In genomic region chrX:11770320-11770719, GRCh38 we compare ENCODE assay signal across 8 cellular contexts.
DNase-seq lines count a peak whose midpoint lies in the region; ATAC-seq and TF ChIP-seq lines count a peak whose summit lies in the region.

No MANE protein-coding gene starts in this region.

- H3K9me3 Mint-ChIP-seq in activated naive CD4-positive, alpha-beta T cell treated with anti-CD3 and anti-CD28 coated beads, Interleukin-2, amount 10 ng/mL, durations not matched to agents 7 days and 5 days, result no peaks in the 10 kb centered on the region

- H3K27ac ChIP-seq in OCI-LY1 (ENCODE audit: low read depth, low read length, poor library complexity, severe bottlenecking), result no peak overlapping the region

- no peaks in the 10 kb centered on the region for H3K27me3 ChIP-seq in OCI-LY1 (ENCODE audit: insufficient read depth, low read length)

- no peak overlapping the region for H3K4me2 ChIP-seq in OCI-LY1 (ENCODE audit: low read length)

- DNase-seq in DMS 273 (lab: John Stamatoyannopoulos, UW; ENCODE audit: unreplicated experiment) (peak; percentile 78), HPDE6-E6E7 (ENCODE audit: extremely low spot score) (peak; percentile 47), head of caudate nucleus (peak in 30 of 42 donors; percentile 4 to 73 (median 36)), retinal pigment epithelial cell (ENCODE audit: low read depth) (no peak), SHP77 treated with DMSO at 0.1 percent for 48 hours (lab: John Stamatoyannopoulos, UW) (no peak)
- DNase-seq in activated naive CD4-positive, alpha-beta T cell treated with anti-CD3 and anti-CD28 coated beads, Interleukin-2, amount 10 ng/mL, durations not matched to agents 7 days and 5 days, result peak; percentile 63

- H3K27me3 Mint-ChIP-seq in activated naive CD4-positive, alpha-beta T cell treated with anti-CD3 and anti-CD28 coated beads, Interleukin-2, amount 10 ng/mL, durations not matched to agents 7 days and 5 days, result no peaks in the 10 kb centered on the region

- CTCF ChIA-PET in activated naive CD4-positive, alpha-beta T cell treated with anti-CD3 and anti-CD28 coated beads, Interleukin-2, amount 10 ng/mL, durations not matched to agents 7 days and 5 days (lab: Charles Lee), result interaction anchor here (1.0 to 1.7 kb wide), 4 partner anchors 11 to 46 kb away, joined by 3 to 6 read pairs (median 4); partner anchors contain the start of gene MSL3

- H3K4me1 ChIP-seq in OCI-LY1 (ENCODE audit: insufficient read depth, low read length, severe bottlenecking), result peaks cover 9% of the 10 kb centered on the region

- H3K36me3 ChIP-seq in OCI-LY1 (ENCODE audit: insufficient read depth, low read length), result peaks cover 43% of the 10 kb centered on the region

- no peaks in the 10 kb centered on the region for H3K9me3 ChIP-seq in OCI-LY1 (ENCODE audit: low read length)

- H3F3A ChIP-seq in OCI-LY1 (ENCODE audit: insufficient read depth, low read length), result no peaks in the 10 kb centered on the region

- peak overlapping the region; percentile 79 for H3K27ac Mint-ChIP-seq in activated naive CD4-positive, alpha-beta T cell treated with anti-CD3 and anti-CD28 coated beads, Interleukin-2, amount 10 ng/mL, durations not matched to agents 7 days and 5 days

- intact Hi-C loops in head of caudate nucleus (cut with DNase I), result no loop called here

- H3K36me3 Mint-ChIP-seq in activated naive CD4-positive, alpha-beta T cell treated with anti-CD3 and anti-CD28 coated beads, Interleukin-2, amount 10 ng/mL, durations not matched to agents 7 days and 5 days, result peaks cover 45% of the 10 kb centered on the region

- peaks cover 58% of the 10 kb centered on the region for H3K4me1 Mint-ChIP-seq in activated naive CD4-positive, alpha-beta T cell treated with anti-CD3 and anti-CD28 coated beads, Interleukin-2, amount 10 ng/mL, durations not matched to agents 7 days and 5 days

- peak; percentile 50 for ATAC-seq in GM19328 (IDR thresholded peaks at IDR 0.05; ENCODE audit: unreplicated experiment)

- H3K4me3 ChIP-seq in OCI-LY1 (ENCODE audit: low read depth, low read length, poor library complexity, severe bottlenecking) (no peak overlapping the region), retinal pigment epithelial cell (ENCODE audit: low read length) (no peak overlapping the region)

- H2AFZ ChIP-seq in OCI-LY1 (ENCODE audit: low read length), result no peak overlapping the region

- no peak overlapping the region for H3K4me3 Mint-ChIP-seq in activated naive CD4-positive, alpha-beta T cell treated with anti-CD3 and anti-CD28 coated beads, Interleukin-2, amount 10 ng/mL, durations not matched to agents 7 days and 5 days

- no peaks in the 10 kb centered on the region for H4K20me1 ChIP-seq in OCI-LY1 (ENCODE audit: insufficient read depth, low read length)

- H3K9ac ChIP-seq in OCI-LY1 (ENCODE audit: low read length), result no peak overlapping the region

- no peaks in the 10 kb centered on the region for H3K79me2 ChIP-seq in OCI-LY1 (ENCODE audit: insufficient read depth, low read length)

- no peaks in the 10 kb centered on the region for H3K9me2 ChIP-seq in OCI-LY1 (ENCODE audit: low read depth, low read length)

- peak; percentile 65 for TF ChIP-seq CTCF in OCI-LY1 (IDR thresholded peaks at IDR 0.05; ENCODE audit: low read length)
- peak; percentile 76 for TF ChIP-seq CTCF in retinal pigment epithelial cell (conservative IDR thresholded peaks at IDR 0.05; ENCODE audit: low read depth, low read length)

Comparison
In these comparisons a context has a peak if more than half of its experiments do, and no peak if none do; other contexts are left out.
1. DNase-seq: peak in DMS 273 (single experiment), HPDE6-E6E7 (single experiment), activated naive CD4-positive, alpha-beta T cell treated with anti-CD3 and anti-CD28 coated beads, Interleukin-2, amount 10 ng/mL, durations not matched to agents 7 days and 5 days (single experiment) and head of caudate nucleus (30 of 42); none in retinal pigment epithelial cell (single experiment) and SHP77 treated with DMSO at 0.1 percent for 48 hours (single experiment).